ENCODE assay signal across 13 cellular contexts in the genomic region with DNA sequence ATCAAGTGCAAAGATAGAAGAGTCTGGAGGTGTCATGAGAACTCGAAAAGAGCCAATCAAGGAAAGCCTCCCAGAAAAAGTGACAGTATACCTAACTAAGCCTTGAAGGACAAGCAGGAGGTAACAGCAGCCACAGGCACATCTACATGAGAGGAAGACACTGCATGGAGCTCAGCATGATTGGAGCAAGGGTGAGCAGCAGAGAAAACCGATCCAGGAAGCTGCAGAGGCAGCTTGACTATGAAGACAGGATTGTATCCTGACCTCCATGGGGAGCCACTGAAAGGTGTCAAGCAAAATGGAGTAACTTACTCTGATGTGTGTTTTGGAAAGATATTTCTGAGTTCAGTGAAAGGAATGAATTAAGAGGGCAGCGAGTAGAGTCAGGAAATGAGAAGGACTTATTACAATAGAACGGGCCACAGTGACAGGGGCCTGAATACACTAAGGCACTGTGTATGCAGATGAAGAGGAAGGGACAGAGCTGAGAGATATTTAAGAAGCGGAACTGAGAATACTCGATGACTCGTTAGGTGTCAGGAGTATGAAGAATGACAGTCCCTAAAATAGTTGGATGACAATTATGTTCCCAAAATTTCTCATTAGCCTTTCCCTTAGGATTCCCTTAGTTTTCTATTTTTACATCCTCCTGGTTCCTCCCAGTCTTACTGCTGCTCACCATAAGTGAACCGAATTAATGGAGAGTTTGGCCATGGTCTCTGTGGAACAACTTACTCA.
A peak's percentile ranks its signal among the peaks of the same experiment; 100 is the strongest.
DNase-seq lines count a peak whose midpoint lies in the region; ATAC-seq, FAIRE-seq and TF ChIP-seq lines count a peak whose summit lies in the region.
"Had no signal": no experiment of that assay in that cellular context is flagged by ENCODE, and none has a peak within 500 bp of the region (broad histone marks: within the 10 kb centered on the region; RNA-seq: fewer than 3 reads in every experiment).

No MANE protein-coding gene starts in this region.

- H3K9me3 Mint-ChIP-seq in memory B cell: no peaks in the 10 kb centered on the region
- H3K9me3 Mint-ChIP-seq in activated naive CD4-positive, alpha-beta T cell treated with anti-CD3 and anti-CD28 coated beads, Interleukin-2, amount 50 U/mL, for 72 hours: no peaks in the 10 kb centered on the region
- peaks cover 4% of the 10 kb centered on the region for H3K9me3 Mint-ChIP-seq in glutamatergic neuron (ENCODE audit: unreplicated experiment)
- H3K9me3 Mint-ChIP-seq: nephron had no signal

- H3K27ac Mint-ChIP-seq in memory B cell: no peak overlapping the region
- no peak overlapping the region for H3K27ac Mint-ChIP-seq in activated naive CD4-positive, alpha-beta T cell treated with anti-CD3 and anti-CD28 coated beads, Interleukin-2, amount 50 U/mL, for 72 hours
- no peak overlapping the region for H3K27ac Mint-ChIP-seq in glutamatergic neuron (ENCODE audit: unreplicated experiment)
- H3K27ac Mint-ChIP-seq: nephron had no signal

- no peak overlapping the region for H3K4me3 Mint-ChIP-seq in memory B cell
- no peak overlapping the region for H3K4me3 Mint-ChIP-seq in glutamatergic neuron (ENCODE audit: unreplicated experiment)
- H3K4me3 Mint-ChIP-seq: nephron had no signal

- no peak for TF ChIP-seq POLR2A in H54 (IDR thresholded peaks at IDR 0.05; ENCODE audit: low read depth, low read length)

- peak; percentile 94 for ATAC-seq in GM18511 (IDR thresholded peaks at IDR 0.05; ENCODE audit: unreplicated experiment)
- peak; percentile 93 for ATAC-seq in GM21723 (IDR thresholded peaks at IDR 0.05; ENCODE audit: unreplicated experiment)
- ATAC-seq in memory B cell (ENCODE audit: low read depth): peak; percentile 37
- no peak for ATAC-seq in activated naive CD4-positive, alpha-beta T cell treated with anti-CD3 and anti-CD28 coated beads, Interleukin-2, amount 50 U/mL, for 72 hours

- H3K36me3 Mint-ChIP-seq in memory B cell (no peaks in the 10 kb centered on the region), glutamatergic neuron (ENCODE audit: unreplicated experiment) (no peaks in the 10 kb centered on the region)
- H3K36me3 Mint-ChIP-seq in activated naive CD4-positive, alpha-beta T cell treated with anti-CD3 and anti-CD28 coated beads, Interleukin-2, amount 50 U/mL, for 72 hours: no peaks in the 10 kb centered on the region

- peaks cover 6% of the 10 kb centered on the region for H3K27me3 Mint-ChIP-seq in memory B cell
- no peaks in the 10 kb centered on the region for H3K27me3 Mint-ChIP-seq in glutamatergic neuron (ENCODE audit: unreplicated experiment)

- TF ChIP-seq CTCF in glutamatergic neuron (IDR thresholded peaks at IDR 0.05; ENCODE audit: partially characterized antibody, unreplicated experiment): no peak

- peak; percentile 78 for DNase-seq in MV-4-11 (lab: John Stamatoyannopoulos, UW)
- no peak for DNase-seq in memory B cell (ENCODE audit: low spot score in 2 of 2)
- no peak for DNase-seq in activated gamma-delta T cell (lab: John Stamatoyannopoulos, UW)
- DNase-seq in activated naive CD4-positive, alpha-beta T cell treated with anti-CD3 and anti-CD28 coated beads, Interleukin-2, amount 50 U/mL, for 72 hours (ENCODE audit: low spot score in 2 of 2): no peak
- DNase-seq in glutamatergic neuron: no peak
- DNase-seq in H54 (ENCODE audit: insufficient read length, low spot score): no peak
- DNase-seq: aorta; KBM-7; NCI-H446 treated with DMSO at 0.1 percent for 48 hours; stimulated activated CD4-positive, alpha-beta T cell treated with anti-CD3 and anti-CD28 coated beads, Interleukin-4, amount 100 ng/mL, for 1 hour had no signal

- H3K4me1 Mint-ChIP-seq in memory B cell (peaks cover 4% of the 10 kb centered on the region), glutamatergic neuron (ENCODE audit: low read depth, unreplicated experiment) (peaks cover 4% of the 10 kb centered on the region)

- FAIRE-seq in H54 (lab: Jason Lieb, UNC): no peak

Comparison
In these comparisons a context has a peak if more than half of its experiments do, and no peak if none do; other contexts are left out.
1. ATAC-seq: peak in GM18511 (single experiment), GM21723 (single experiment) and memory B cell (single experiment); none in activated naive CD4-positive, alpha-beta T cell treated with anti-CD3 and anti-CD28 coated beads, Interleukin-2, amount 50 U/mL, for 72 hours (0 of 2).